In genomic region chr4:108849611-108850406, GRCh38 we compare ENCODE assay signal across 10 cellular contexts.
DNase-seq lines count a peak whose midpoint lies in the region; ATAC-seq, FAIRE-seq and TF ChIP-seq lines count a peak whose summit lies in the region.
"Had no signal": no experiment of that assay in that cellular context is flagged by ENCODE, and none has a peak within 500 bp of the region (broad histone marks: within the 10 kb centered on the region; RNA-seq: fewer than 3 reads in every experiment).

No MANE protein-coding gene starts in this region.

- SMC1A ChIA-PET in GM12878 (lab: Charles Lee; ENCODE audit: uncharacterized antibody, unreplicated experiment), result no interaction called here

- DNase-seq in GM12878 (ENCODE audit: low read depth, low spot score) (peak; percentile 13), NCI-H146 (lab: John Stamatoyannopoulos, UW) (no peak), NCI-H187 treated with DMSO at 0.1 percent for 48 hours (lab: John Stamatoyannopoulos, UW) (no peak), GM19238 (ENCODE audit: insufficient read length, low spot score) (no peak), NCI-H524 (lab: John Stamatoyannopoulos, UW) (no peak)

- H3K27ac ChIP-seq in DOHH2 (ENCODE audit: low read depth, low read length) (no peak overlapping the region), GM12878 (ENCODE audit: control insufficient read depth, insufficient read depth) (no peak overlapping the region)

- no peaks in the 10 kb centered on the region for H3F3A ChIP-seq in DOHH2 (ENCODE audit: control insufficient read depth, insufficient read depth)

- no peak for TF ChIP-seq RAD21 in GM12878 (IDR thresholded peaks at IDR 0.05; ENCODE audit: insufficient read depth, low read depth, low read length)

- no peak overlapping the region; the same call in 1 of the 2 replicates for H2AFZ ChIP-seq in GM12878 (ENCODE audit: control insufficient read depth, low read depth, low read length)

- H3K4me2 ChIP-seq in DOHH2 (ENCODE audit: low read length) (peak overlapping the region; percentile 47), GM12878 (ENCODE audit: control insufficient read depth, insufficient read depth) (peak overlapping the region; percentile 47; the same call in 1 of the 2 replicates)

- no TSS peak for BruUV-seq in GM12878 (replicated peaks; lab: Mats Ljungman, UMichigan)

- TF ChIP-seq POLR2A in GM12878 (IDR thresholded peaks at IDR 0.05; ENCODE audit: low read depth, low read length), result no peak

- in situ Hi-C loops in GM12878 (cut with MboI), result loop anchor here (10.0 kb wide), 1 partner anchor 555 kb away; no protein-coding TSS in a partner anchor

- FAIRE-seq in GM12878 (lab: Jason Lieb, UNC), result peak; percentile 7
- FAIRE-seq: endometrium had no signal

- peak; percentile 94 for ATAC-seq in GM21447 (IDR thresholded peaks at IDR 0.05; ENCODE audit: unreplicated experiment)
- peak; percentile 88 for ATAC-seq in HG03565 (IDR thresholded peaks at IDR 0.05; ENCODE audit: unreplicated experiment)
- ATAC-seq in GM12878, result peak; percentile 68
- ATAC-seq: HCT116 had no signal

- H3K27me3 ChIP-seq in DOHH2 (ENCODE audit: control insufficient read depth, low read length) (no peaks in the 10 kb centered on the region), GM12878 (replicated peaks in 1 of 2; ENCODE audit: control insufficient read depth in 2 of 2, insufficient read depth in 2 of 2, low read length in 1 of 2) (no peaks in the 10 kb centered on the region)

- TF ChIP-seq CTCF in DOHH2 (IDR thresholded peaks at IDR 0.05; ENCODE audit: low read depth, low read length, poor library complexity, severe bottlenecking) (no peak), GM12878 (IDR thresholded peaks at IDR 0.05 in 2 of 3, conservative IDR thresholded peaks at IDR 0.05 in 1 of 3; ENCODE audit: control insufficient read depth in 2 of 3, extremely low read depth in 1 of 3, insufficient read depth in 1 of 3, low read depth in 3 of 3, low read length in 3 of 3) (no peak)

- peak overlapping the region; percentile 11; the same call in 1 of the 2 replicates for H3K4me3 ChIP-seq in DOHH2 (ENCODE audit: low read length)
- H3K4me3 ChIP-seq in GM12878, result no peak overlapping the region

- CTCF ChIA-PET in GM12878 (lab: Yijun Ruan, JAX), result no interaction called here

- H3K4me1 ChIP-seq in DOHH2 (ENCODE audit: control insufficient read depth, low read length) (peaks cover 18% of the 10 kb centered on the region), GM12878 (ENCODE audit: control insufficient read depth, insufficient read depth, low read length) (peaks cover 4% of the 10 kb centered on the region; the same call in 1 of the 2 replicates)

- H3K9me3 ChIP-seq in DOHH2 (ENCODE audit: control insufficient read depth, insufficient read depth, low read length) (no peaks in the 10 kb centered on the region), GM12878 (replicated peaks; ENCODE audit: control insufficient read depth, insufficient read depth, low read length) (no peaks in the 10 kb centered on the region)

- intact Hi-C loops in GM12878 (cut with micrococcal nuclease; ENCODE audit: unreplicated experiment), result no loop called here

- no peak for TF ChIP-seq EP300 in GM12878 (IDR thresholded peaks at IDR 0.05; ENCODE audit: borderline replicate concordance in 1 of 2, control insufficient read depth in 1 of 2, low read depth in 2 of 2, low read length in 2 of 2)

- POLR2A ChIA-PET in GM12878 (lab: Charles Lee), result no interaction called here

- no peaks in the 10 kb centered on the region for H3K79me2 ChIP-seq in DOHH2 (ENCODE audit: control insufficient read depth, low read length)
- H3K79me2 ChIP-seq in GM12878 (ENCODE audit: control insufficient read depth, insufficient read depth, low read length), result no peaks in the 10 kb centered on the region

- H3K9ac ChIP-seq in GM12878 (ENCODE audit: control insufficient read depth, insufficient read depth, low read length), result no peak overlapping the region

- RAD21 ChIA-PET in GM12878 (lab: Charles Lee; ENCODE audit: unreplicated experiment), result interaction anchor here (1.0 kb wide), 1 partner anchor 449 kb away, joined by 5 read pairs; no protein-coding TSS in a partner anchor

- H4K20me1 ChIP-seq in DOHH2 (ENCODE audit: control insufficient read depth, insufficient read depth, low read depth, low read length) (no peaks in the 10 kb centered on the region), GM12878 (ENCODE audit: control insufficient read depth, insufficient read depth) (no peaks in the 10 kb centered on the region)

- WGBS in GM12878 (ENCODE audit: insufficient coverage, insufficient replicate concordance, low lambda C conversion rate, missing lambda C conversion rate), result 15% methylated on average over 3 of the region's 3 CpGs

- H3K36me3 ChIP-seq in DOHH2 (ENCODE audit: control insufficient read depth, low read length) (no peaks in the 10 kb centered on the region), GM12878 (ENCODE audit: control insufficient read depth in 2 of 2, insufficient read depth in 2 of 2, low read length in 1 of 2) (no peaks in the 10 kb centered on the region)

- no peaks in the 10 kb centered on the region for H3K9me2 ChIP-seq in DOHH2 (replicated peaks; ENCODE audit: control insufficient read depth, low read length)

TF ChIP-seq in GM12878, 131 proteins besides CTCF, POLR2A, EP300 and RAD21:
- TF ChIP-seq POU2F2 (IDR thresholded peaks at IDR 0.05; ENCODE audit: borderline replicate concordance, low read depth, low read length), result 0 out of 3 replicates have a peak, but pooled peaks have one; percentile 7
- TF ChIP-seq ATF7 (IDR thresholded peaks at IDR 0.05; ENCODE audit: low read depth), result no peak
- TF ChIP-seq, protein P1, sequence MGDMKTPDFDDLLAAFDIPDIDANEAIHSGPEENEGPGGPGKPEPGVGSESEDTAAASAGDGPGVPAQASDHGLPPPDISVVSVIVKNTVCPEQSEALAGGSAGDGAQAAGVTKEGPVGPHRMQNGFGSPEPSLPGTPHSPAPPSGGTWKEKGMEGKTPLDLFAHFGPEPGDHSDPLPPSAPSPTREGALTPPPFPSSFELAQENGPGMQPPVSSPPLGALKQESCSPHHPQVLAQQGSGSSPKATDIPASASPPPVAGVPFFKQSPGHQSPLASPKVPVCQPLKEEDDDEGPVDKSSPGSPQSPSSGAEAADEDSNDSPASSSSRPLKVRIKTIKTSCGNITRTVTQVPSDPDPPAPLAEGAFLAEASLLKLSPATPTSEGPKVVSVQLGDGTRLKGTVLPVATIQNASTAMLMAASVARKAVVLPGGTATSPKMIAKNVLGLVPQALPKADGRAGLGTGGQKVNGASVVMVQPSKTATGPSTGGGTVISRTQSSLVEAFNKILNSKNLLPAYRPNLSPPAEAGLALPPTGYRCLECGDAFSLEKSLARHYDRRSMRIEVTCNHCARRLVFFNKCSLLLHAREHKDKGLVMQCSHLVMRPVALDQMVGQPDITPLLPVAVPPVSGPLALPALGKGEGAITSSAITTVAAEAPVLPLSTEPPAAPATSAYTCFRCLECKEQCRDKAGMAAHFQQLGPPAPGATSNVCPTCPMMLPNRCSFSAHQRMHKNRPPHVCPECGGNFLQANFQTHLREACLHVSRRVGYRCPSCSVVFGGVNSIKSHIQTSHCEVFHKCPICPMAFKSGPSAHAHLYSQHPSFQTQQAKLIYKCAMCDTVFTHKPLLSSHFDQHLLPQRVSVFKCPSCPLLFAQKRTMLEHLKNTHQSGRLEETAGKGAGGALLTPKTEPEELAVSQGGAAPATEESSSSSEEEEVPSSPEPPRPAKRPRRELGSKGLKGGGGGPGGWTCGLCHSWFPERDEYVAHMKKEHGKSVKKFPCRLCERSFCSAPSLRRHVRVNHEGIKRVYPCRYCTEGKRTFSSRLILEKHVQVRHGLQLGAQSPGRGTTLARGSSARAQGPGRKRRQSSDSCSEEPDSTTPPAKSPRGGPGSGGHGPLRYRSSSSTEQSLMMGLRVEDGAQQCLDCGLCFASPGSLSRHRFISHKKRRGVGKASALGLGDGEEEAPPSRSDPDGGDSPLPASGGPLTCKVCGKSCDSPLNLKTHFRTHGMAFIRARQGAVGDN (IDR thresholded peaks at IDR 0.05), result no peak
- no peak for TF ChIP-seq CHD4 (IDR thresholded peaks at IDR 0.05)
- TF ChIP-seq, protein P2, sequence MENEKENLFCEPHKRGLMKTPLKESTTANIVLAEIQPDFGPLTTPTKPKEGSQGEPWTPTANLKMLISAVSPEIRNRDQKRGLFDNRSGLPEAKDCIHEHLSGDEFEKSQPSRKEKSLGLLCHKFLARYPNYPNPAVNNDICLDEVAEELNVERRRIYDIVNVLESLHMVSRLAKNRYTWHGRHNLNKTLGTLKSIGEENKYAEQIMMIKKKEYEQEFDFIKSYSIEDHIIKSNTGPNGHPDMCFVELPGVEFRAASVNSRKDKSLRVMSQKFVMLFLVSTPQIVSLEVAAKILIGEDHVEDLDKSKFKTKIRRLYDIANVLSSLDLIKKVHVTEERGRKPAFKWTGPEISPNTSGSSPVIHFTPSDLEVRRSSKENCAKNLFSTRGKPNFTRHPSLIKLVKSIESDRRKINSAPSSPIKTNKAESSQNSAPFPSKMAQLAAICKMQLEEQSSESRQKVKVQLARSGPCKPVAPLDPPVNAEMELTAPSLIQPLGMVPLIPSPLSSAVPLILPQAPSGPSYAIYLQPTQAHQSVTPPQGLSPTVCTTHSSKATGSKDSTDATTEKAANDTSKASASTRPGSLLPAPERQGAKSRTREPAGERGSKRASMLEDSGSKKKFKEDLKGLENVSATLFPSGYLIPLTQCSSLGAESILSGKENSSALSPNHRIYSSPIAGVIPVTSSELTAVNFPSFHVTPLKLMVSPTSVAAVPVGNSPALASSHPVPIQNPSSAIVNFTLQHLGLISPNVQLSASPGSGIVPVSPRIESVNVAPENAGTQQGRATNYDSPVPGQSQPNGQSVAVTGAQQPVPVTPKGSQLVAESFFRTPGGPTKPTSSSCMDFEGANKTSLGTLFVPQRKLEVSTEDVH (IDR thresholded peaks at IDR 0.05; ENCODE audit: low read depth, partially characterized antibody), result no peak
- TF ChIP-seq TARDBP (IDR thresholded peaks at IDR 0.05; ENCODE audit: borderline replicate concordance), result no peak
- TF ChIP-seq RUNX3 (IDR thresholded peaks at IDR 0.05; ENCODE audit: low read length), result peak; percentile 65; the same call in 1 of the 2 replicates
